15 cellular contexts compared by ENCODE assay signal in the genomic region with DNA sequence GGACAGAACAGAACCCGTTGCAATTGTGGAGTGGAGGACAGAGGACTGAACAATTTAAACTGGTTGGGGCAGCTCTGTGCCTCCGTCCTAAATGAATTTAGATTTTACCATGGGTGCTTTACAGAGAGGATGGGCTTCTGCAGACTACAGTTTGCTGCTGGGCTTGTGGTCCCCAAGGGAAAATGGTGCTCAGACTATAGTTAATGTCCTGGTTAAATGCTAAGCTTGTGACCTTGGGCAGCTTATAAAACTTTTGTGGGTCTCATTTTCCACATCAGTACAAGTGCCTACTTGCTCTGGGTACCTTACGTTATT.
DNase-seq lines count a peak whose midpoint lies in the region; ATAC-seq and TF ChIP-seq lines count a peak whose summit lies in the region.
"Had no signal": no experiment of that assay in that cellular context is flagged by ENCODE, and none has a peak within 500 bp of the region (broad histone marks: within the 10 kb centered on the region; RNA-seq: fewer than 3 reads in every experiment).

No MANE protein-coding gene starts in this region.

- H3K27me3 ChIP-seq in HAP-1 (ENCODE audit: low read depth) = no peaks in the 10 kb centered on the region
- peaks cover 61% of the 10 kb centered on the region for H3K27me3 ChIP-seq in iPS-18a (ENCODE audit: control insufficient read depth, insufficient read depth, low read length)
- H3K27me3 ChIP-seq: BE2C had no signal

- CTCF ChIA-PET in WTC11 (lab: Charles Lee) = interaction anchor here (0.9 to 2.8 kb wide), 12 partner anchors 9 to 285 kb away, joined by 3 to 20 read pairs (median 5); no protein-coding TSS in a partner anchor

- H3K27ac Mint-ChIP-seq in WTC11 = no peak overlapping the region
- peak overlapping the region; percentile 83 for H3K27ac Mint-ChIP-seq in nephron progenitor cell
- H3K27ac Mint-ChIP-seq in HFFc6 = no peak overlapping the region
- H3K27ac Mint-ChIP-seq: CD4-positive, alpha-beta memory T cell had no signal

- in situ Hi-C loops in HAP-1 (cut with MboI; ENCODE audit: low sequenced_read_pairs) = no loop called here

- H3K9me3 Mint-ChIP-seq in WTC11 = peaks cover 14% of the 10 kb centered on the region
- peaks cover 14% of the 10 kb centered on the region for H3K9me3 Mint-ChIP-seq in nephron progenitor cell
- no peaks in the 10 kb centered on the region for H3K9me3 Mint-ChIP-seq in HFFc6
- H3K9me3 Mint-ChIP-seq: CD4-positive, alpha-beta memory T cell had no signal

- H3K9me3 ChIP-seq in HAP-1 = no peaks in the 10 kb centered on the region
- no peaks in the 10 kb centered on the region for H3K9me3 ChIP-seq in iPS-18a (ENCODE audit: control insufficient read depth, low read depth, low read length)
- H3K9me3 ChIP-seq: A549, BE2C had no signal

- TF ChIP-seq CTCF in WTC11 (IDR thresholded peaks at IDR 0.05) (no peak), nephron progenitor cell (IDR thresholded peaks at IDR 0.05) (no peak), HFFc6 (IDR thresholded peaks at IDR 0.05) (no peak)

- H3K27me3 Mint-ChIP-seq in WTC11 (ENCODE audit: low read depth) (peaks cover 97% of the 10 kb centered on the region), nephron progenitor cell (ENCODE audit: low read depth, poor library complexity) (no peaks in the 10 kb centered on the region), HFFc6 (ENCODE audit: insufficient read depth) (peaks cover 3% of the 10 kb centered on the region)

- peak; percentile 28 for ATAC-seq in WTC11
- ATAC-seq: A549, GM12878, K562 had no signal

- H3K36me3 Mint-ChIP-seq in WTC11 = peaks cover 12% of the 10 kb centered on the region
- peaks cover 43% of the 10 kb centered on the region for H3K36me3 Mint-ChIP-seq in nephron progenitor cell (ENCODE audit: low read depth)
- H3K36me3 Mint-ChIP-seq in HFFc6 (ENCODE audit: low read depth) = no peaks in the 10 kb centered on the region; the same call in 1 of the 2 replicates
- H3K36me3 Mint-ChIP-seq: CD4-positive, alpha-beta memory T cell had no signal

- H3K4me1 ChIP-seq in HAP-1 (peaks cover 26% of the 10 kb centered on the region), iPS-18a (ENCODE audit: control insufficient read depth, low read depth, low read length) (peaks cover 42% of the 10 kb centered on the region)
- H3K4me1 ChIP-seq: A549 had no signal

- H3K4me3 Mint-ChIP-seq in WTC11 (peak overlapping the region; percentile 48), nephron progenitor cell (no peak overlapping the region), HFFc6 (no peak overlapping the region)

- H3K4me1 Mint-ChIP-seq in WTC11 (peaks cover 59% of the 10 kb centered on the region), nephron progenitor cell (peaks cover 88% of the 10 kb centered on the region), HFFc6 (ENCODE audit: low read depth) (peaks cover 22% of the 10 kb centered on the region)
- H3K4me1 Mint-ChIP-seq: CD4-positive, alpha-beta memory T cell had no signal

- H3K27ac ChIP-seq in iPS-18a (ENCODE audit: low read length) = no peak overlapping the region
- H3K27ac ChIP-seq: A549, C4-2B had no signal

- H3K9ac ChIP-seq in iPS-18a (ENCODE audit: low read length) = peak overlapping the region; percentile 41

- no peak overlapping the region for H3K4me3 ChIP-seq in HAP-1
- H3K4me3 ChIP-seq in iPS-18a (ENCODE audit: low read length) = peak overlapping the region; percentile 50
- H3K4me3 ChIP-seq: A549, GM12878, K562 had no signal

- H3K36me3 ChIP-seq in HAP-1 (replicated peaks) (no peaks in the 10 kb centered on the region), iPS-18a (ENCODE audit: control insufficient read depth, low read depth, low read length) (no peaks in the 10 kb centered on the region)
- H3K36me3 ChIP-seq: BE2C had no signal

- peak; percentile 51 to 58 for DNase-seq in HAP-1 (ENCODE audit: low spot score in 2 of 2)
- no peak for DNase-seq in WTC11 (ENCODE audit: low spot score)
- DNase-seq in nephron progenitor cell = no peak
- no peak for DNase-seq in activated CD4-positive, alpha-beta T cell treated with anti-CD3 and anti-CD28 coated beads, Interleukin-2, amount 50 U/mL, for 48 hours
- DNase-seq in central memory CD4-positive, alpha-beta T cell = no peak
- DNase-seq in NK-92 (lab: John Stamatoyannopoulos, UW; ENCODE audit: unreplicated experiment) = no peak
- DNase-seq in HFFc6 = no peak
- DNase-seq: BE2C; CD4-positive, alpha-beta memory T cell; DMS79 had no signal

- POLR2A ChIA-PET in WTC11 (lab: Charles Lee) = interaction anchor here (1.1 kb wide), 1 partner anchor 12 kb away, joined by 3 read pairs; no protein-coding TSS in a partner anchor

TF ChIP-seq in WTC11, 78 proteins besides CTCF, POLR2A, EP300 and RAD21:
- TF ChIP-seq NR3C1 (CRISPR knock-in tag; conservative IDR thresholded peaks at IDR 0.05; ENCODE audit: low read depth) = no peak
- no peak for TF ChIP-seq TEAD4 (CRISPR knock-in tag; IDR thresholded peaks at IDR 0.05)
- TF ChIP-seq, protein P1, sequence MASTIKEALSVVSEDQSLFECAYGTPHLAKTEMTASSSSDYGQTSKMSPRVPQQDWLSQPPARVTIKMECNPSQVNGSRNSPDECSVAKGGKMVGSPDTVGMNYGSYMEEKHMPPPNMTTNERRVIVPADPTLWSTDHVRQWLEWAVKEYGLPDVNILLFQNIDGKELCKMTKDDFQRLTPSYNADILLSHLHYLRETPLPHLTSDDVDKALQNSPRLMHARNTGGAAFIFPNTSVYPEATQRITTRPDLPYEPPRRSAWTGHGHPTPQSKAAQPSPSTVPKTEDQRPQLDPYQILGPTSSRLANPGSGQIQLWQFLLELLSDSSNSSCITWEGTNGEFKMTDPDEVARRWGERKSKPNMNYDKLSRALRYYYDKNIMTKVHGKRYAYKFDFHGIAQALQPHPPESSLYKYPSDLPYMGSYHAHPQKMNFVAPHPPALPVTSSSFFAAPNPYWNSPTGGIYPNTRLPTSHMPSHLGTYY (CRISPR knock-in tag; IDR thresholded peaks at IDR 0.05) = no peak
TF ChIP-seq in WTC11: peak in this region for 0.

Comparison
In these comparisons a context has a peak if more than half of its experiments do, and no peak if none do; other contexts are left out.
1. DNase-seq: peak in HAP-1 (2 of 2); none in WTC11 (single experiment), nephron progenitor cell (single experiment), activated CD4-positive, alpha-beta T cell treated with anti-CD3 and anti-CD28 coated beads, Interleukin-2, amount 50 U/mL, for 48 hours (0 of 2), central memory CD4-positive, alpha-beta T cell (single experiment), NK-92 (single experiment) and HFFc6 (single experiment).